1 cellular context compared by ENCODE assay signal in genomic region chr1:153532769-153533599, GRCh38.
A peak's percentile ranks its signal among the peaks of the same experiment; 100 is the strongest.
TF ChIP-seq lines count a peak whose summit lies in the region.

No MANE protein-coding gene starts in this region.

TF ChIP-seq in K562, 482 proteins besides CTCF, POLR2A, EP300 and RAD21 (continued from another document and continues in another):
- TF ChIP-seq ZBTB33 (CRISPR knock-in tag; IDR thresholded peaks at IDR 0.05) (0 out of 2 replicates have a peak, but pooled peaks have one; percentile 52), ZNF232 (CRISPR knock-in tag; IDR thresholded peaks at IDR 0.05) (no peak), GABPB1 (CRISPR knock-in tag; IDR thresholded peaks at IDR 0.05) (no peak), BRD9 (IDR thresholded peaks at IDR 0.05; ENCODE audit: low read depth, partially characterized antibody) (no peak), MAFF (IDR thresholded peaks at IDR 0.05; ENCODE audit: low read length) (no peak), CXXC5 (CRISPR knock-in tag; IDR thresholded peaks at IDR 0.05) (0 out of 2 replicates have a peak, but pooled peaks have one; percentile 25), ZBTB1 (CRISPR knock-in tag; IDR thresholded peaks at IDR 0.05; ENCODE audit: borderline replicate concordance, low read depth) (0 out of 2 replicates have a peak, but pooled peaks have one; percentile 5), RBM25 (IDR thresholded peaks at IDR 0.05; ENCODE audit: low read depth, low read length, severe bottlenecking) (no peak), BHLHE40 (IDR thresholded peaks at IDR 0.05; ENCODE audit: low read length) (0 out of 2 replicates have a peak, but pooled peaks have one; percentile 25), COPS2 (conservative IDR thresholded peaks at IDR 0.05) (no peak), ZNF197 (CRISPR knock-in tag; IDR thresholded peaks at IDR 0.05; ENCODE audit: low read depth) (no peak), ETS1 (conservative IDR thresholded peaks at IDR 0.05; ENCODE audit: control insufficient read depth, low read depth, low read length) (no peak), ATF7 (IDR thresholded peaks at IDR 0.05) (0 out of 2 replicates have a peak, but pooled peaks have one; percentile 21), ILK (tag; IDR thresholded peaks at IDR 0.05; ENCODE audit: borderline replicate concordance, low read depth) (no peak), CHCHD3 (CRISPR knock-in tag; IDR thresholded peaks at IDR 0.05) (no peak), SMARCA4 (IDR thresholded peaks at IDR 0.05) (no peak), MEIS2 (IDR thresholded peaks at IDR 0.05; ENCODE audit: partially characterized antibody) (peak; percentile 11), HCFC1 (IDR thresholded peaks at IDR 0.05; ENCODE audit: low read depth, low read length) (no peak), TOE1 (IDR thresholded peaks at IDR 0.05; ENCODE audit: borderline replicate concordance) (0 out of 2 replicates have a peak, but pooled peaks have one; percentile 18), TOE1 (CRISPR knock-in tag; IDR thresholded peaks at IDR 0.05; ENCODE audit: borderline replicate concordance, low read depth) (no peak), C11orf30 (IDR thresholded peaks at IDR 0.05; ENCODE audit: low read depth) (no peak), ARID3A (IDR thresholded peaks at IDR 0.05; ENCODE audit: borderline replicate concordance, low read depth, low read length) (no peak), POLR2G (IDR thresholded peaks at IDR 0.05; ENCODE audit: low read depth, low read length) (0 out of 2 replicates have a peak, but pooled peaks have one; percentile 33), L3MBTL2 (IDR thresholded peaks at IDR 0.05) (peak; percentile 20; the same call in 1 of the 2 replicates), CBX8 (IDR thresholded peaks at IDR 0.05; ENCODE audit: borderline replicate concordance, extremely low read depth, low read depth, low read length, poor library complexity, severe bottlenecking) (no peak), EHMT2 (IDR thresholded peaks at IDR 0.05) (no peak), SOX6 (IDR thresholded peaks at IDR 0.05) (0 out of 2 replicates have a peak, but pooled peaks have one; percentile 28), ZNF830 (CRISPR knock-in tag; IDR thresholded peaks at IDR 0.05) (no peak), NFATC3 (IDR thresholded peaks at IDR 0.05) (no peak), TEAD2 (tag; IDR thresholded peaks at IDR 0.05) (no peak), RAD51 (IDR thresholded peaks at IDR 0.05; ENCODE audit: borderline replicate concordance, low read depth) (no peak), FOXA3 (CRISPR knock-in tag; conservative IDR thresholded peaks at IDR 0.05 in 1 of 2, IDR thresholded peaks at IDR 0.05 in 1 of 2) (no peak), ZEB2 (IDR thresholded peaks at IDR 0.05) (0 out of 2 replicates have a peak, but pooled peaks have one; percentile 24), ZNF583 (CRISPR knock-in tag; IDR thresholded peaks at IDR 0.05) (no peak), POU5F1 (IDR thresholded peaks at IDR 0.05; ENCODE audit: borderline replicate concordance, low read depth, low read length, partially characterized antibody) (no peak), TGIF2 (CRISPR knock-in tag; IDR thresholded peaks at IDR 0.05) (no peak), SRSF7 (optimal IDR thresholded peaks at IDR 0.05; ENCODE audit: low read depth, low read length) (no peak), KLF10 (CRISPR knock-in tag; IDR thresholded peaks at IDR 0.05) (no peak), SPI1 (IDR thresholded peaks at IDR 0.05; ENCODE audit: borderline replicate concordance, low read depth, low read length) (no peak), ZNF324 (CRISPR knock-in tag; IDR thresholded peaks at IDR 0.05) (no peak), ZNF511 (CRISPR knock-in tag; IDR thresholded peaks at IDR 0.05) (no peak), ETS2 (tag; IDR thresholded peaks at IDR 0.05; ENCODE audit: borderline replicate concordance, poor library complexity, severe bottlenecking) (no peak), ZNF57 (CRISPR knock-in tag; IDR thresholded peaks at IDR 0.05) (no peak), MAZ (CRISPR knock-in tag; conservative IDR thresholded peaks at IDR 0.05 in 1 of 2, IDR thresholded peaks at IDR 0.05 in 1 of 2) (peak in 1 of 2 experiments; percentile 81; a peak in 3 of 4 replicates), ZNF140 (CRISPR knock-in tag; IDR thresholded peaks at IDR 0.05) (no peak), ARID1B (IDR thresholded peaks at IDR 0.05) (no peak), OTX1 (CRISPR knock-in tag; IDR thresholded peaks at IDR 0.05) (no peak), PHB (CRISPR knock-in tag; IDR thresholded peaks at IDR 0.05) (no peak), SMAD1 (IDR thresholded peaks at IDR 0.05; ENCODE audit: low read depth, low read length, partially characterized antibody) (no peak), ZNF778 (CRISPR knock-in tag; IDR thresholded peaks at IDR 0.05) (no peak), ZNF717 (CRISPR knock-in tag; IDR thresholded peaks at IDR 0.05) (no peak)
- TF ChIP-seq, protein P1, sequence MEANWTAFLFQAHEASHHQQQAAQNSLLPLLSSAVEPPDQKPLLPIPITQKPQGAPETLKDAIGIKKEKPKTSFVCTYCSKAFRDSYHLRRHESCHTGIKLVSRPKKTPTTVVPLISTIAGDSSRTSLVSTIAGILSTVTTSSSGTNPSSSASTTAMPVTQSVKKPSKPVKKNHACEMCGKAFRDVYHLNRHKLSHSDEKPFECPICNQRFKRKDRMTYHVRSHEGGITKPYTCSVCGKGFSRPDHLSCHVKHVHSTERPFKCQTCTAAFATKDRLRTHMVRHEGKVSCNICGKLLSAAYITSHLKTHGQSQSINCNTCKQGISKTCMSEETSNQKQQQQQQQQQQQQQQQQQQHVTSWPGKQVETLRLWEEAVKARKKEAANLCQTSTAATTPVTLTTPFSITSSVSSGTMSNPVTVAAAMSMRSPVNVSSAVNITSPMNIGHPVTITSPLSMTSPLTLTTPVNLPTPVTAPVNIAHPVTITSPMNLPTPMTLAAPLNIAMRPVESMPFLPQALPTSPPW (CRISPR knock-in tag; IDR thresholded peaks at IDR 0.05): peak; percentile 94
- TF ChIP-seq, protein P2, sequence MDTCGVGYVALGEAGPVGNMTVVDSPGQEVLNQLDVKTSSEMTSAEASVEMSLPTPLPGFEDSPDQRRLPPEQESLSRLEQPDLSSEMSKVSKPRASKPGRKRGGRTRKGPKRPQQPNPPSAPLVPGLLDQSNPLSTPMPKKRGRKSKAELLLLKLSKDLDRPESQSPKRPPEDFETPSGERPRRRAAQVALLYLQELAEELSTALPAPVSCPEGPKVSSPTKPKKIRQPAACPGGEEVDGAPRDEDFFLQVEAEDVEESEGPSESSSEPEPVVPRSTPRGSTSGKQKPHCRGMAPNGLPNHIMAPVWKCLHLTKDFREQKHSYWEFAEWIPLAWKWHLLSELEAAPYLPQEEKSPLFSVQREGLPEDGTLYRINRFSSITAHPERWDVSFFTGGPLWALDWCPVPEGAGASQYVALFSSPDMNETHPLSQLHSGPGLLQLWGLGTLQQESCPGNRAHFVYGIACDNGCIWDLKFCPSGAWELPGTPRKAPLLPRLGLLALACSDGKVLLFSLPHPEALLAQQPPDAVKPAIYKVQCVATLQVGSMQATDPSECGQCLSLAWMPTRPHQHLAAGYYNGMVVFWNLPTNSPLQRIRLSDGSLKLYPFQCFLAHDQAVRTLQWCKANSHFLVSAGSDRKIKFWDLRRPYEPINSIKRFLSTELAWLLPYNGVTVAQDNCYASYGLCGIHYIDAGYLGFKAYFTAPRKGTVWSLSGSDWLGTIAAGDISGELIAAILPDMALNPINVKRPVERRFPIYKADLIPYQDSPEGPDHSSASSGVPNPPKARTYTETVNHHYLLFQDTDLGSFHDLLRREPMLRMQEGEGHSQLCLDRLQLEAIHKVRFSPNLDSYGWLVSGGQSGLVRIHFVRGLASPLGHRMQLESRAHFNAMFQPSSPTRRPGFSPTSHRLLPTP (IDR thresholded peaks at IDR 0.05; ENCODE audit: borderline replicate concordance, extremely low read depth, insufficient read length): no peak
- TF ChIP-seq, protein P3, sequence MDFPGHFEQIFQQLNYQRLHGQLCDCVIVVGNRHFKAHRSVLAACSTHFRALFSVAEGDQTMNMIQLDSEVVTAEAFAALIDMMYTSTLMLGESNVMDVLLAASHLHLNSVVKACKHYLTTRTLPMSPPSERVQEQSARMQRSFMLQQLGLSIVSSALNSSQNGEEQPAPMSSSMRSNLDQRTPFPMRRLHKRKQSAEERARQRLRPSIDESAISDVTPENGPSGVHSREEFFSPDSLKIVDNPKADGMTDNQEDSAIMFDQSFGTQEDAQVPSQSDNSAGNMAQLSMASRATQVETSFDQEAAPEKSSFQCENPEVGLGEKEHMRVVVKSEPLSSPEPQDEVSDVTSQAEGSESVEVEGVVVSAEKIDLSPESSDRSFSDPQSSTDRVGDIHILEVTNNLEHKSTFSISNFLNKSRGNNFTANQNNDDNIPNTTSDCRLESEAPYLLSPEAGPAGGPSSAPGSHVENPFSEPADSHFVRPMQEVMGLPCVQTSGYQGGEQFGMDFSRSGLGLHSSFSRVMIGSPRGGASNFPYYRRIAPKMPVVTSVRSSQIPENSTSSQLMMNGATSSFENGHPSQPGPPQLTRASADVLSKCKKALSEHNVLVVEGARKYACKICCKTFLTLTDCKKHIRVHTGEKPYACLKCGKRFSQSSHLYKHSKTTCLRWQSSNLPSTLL (IDR thresholded peaks at IDR 0.05): no peak
- TF ChIP-seq, protein P4, sequence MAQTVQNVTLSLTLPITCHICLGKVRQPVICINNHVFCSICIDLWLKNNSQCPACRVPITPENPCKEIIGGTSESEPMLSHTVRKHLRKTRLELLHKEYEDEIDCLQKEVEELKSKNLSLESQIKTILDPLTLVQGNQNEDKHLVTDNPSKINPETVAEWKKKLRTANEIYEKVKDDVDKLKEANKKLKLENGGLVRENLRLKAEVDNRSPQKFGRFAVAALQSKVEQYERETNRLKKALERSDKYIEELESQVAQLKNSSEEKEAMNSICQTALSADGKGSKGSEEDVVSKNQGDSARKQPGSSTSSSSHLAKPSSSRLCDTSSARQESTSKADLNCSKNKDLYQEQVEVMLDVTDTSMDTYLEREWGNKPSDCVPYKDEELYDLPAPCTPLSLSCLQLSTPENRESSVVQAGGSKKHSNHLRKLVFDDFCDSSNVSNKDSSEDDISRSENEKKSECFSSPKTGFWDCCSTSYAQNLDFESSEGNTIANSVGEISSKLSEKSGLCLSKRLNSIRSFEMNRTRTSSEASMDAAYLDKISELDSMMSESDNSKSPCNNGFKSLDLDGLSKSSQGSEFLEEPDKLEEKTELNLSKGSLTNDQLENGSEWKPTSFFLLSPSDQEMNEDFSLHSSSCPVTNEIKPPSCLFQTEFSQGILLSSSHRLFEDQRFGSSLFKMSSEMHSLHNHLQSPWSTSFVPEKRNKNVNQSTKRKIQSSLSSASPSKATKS (CRISPR knock-in tag; IDR thresholded peaks at IDR 0.05): no peak
